In genomic region chr11:2233693-2234455, GRCh38 we compare ENCODE assay signal across 27 cellular contexts. TPM values are rescaled to one million over a fixed set of nuclear protein-coding genes. Genes with fewer than 3 reads are reported as not detected.
"Had no signal": no experiment of that assay in that cellular context is flagged by ENCODE, and none has a peak within 500 bp of the region (broad histone marks: within the 10 kb centered on the region; RNA-seq: fewer than 3 reads in every experiment).

No MANE protein-coding gene starts in this region.

- ATAC-seq: effector memory CD8-positive, alpha-beta T cell; esophagus mucosa; gastrocnemius medialis; heart right ventricle; left cardiac atrium; left lung; left ventricle myocardium superior; lower lobe of right lung; mucosa of descending colon had no signal

- H3K27me3 ChIP-seq: colonic mucosa, left lung had no signal

- H3K9me3 ChIP-seq: colonic mucosa had no signal

- H3K4me3 ChIP-seq: colonic mucosa, esophagus squamous epithelium, gastrocnemius medialis, heart right ventricle, left lung, lower lobe of right lung, mucosa of descending colon had no signal

- DNase-seq: colonic mucosa; cortex of kidney; effector CD8-positive, alpha-beta T cell; effector memory CD8-positive, alpha-beta T cell; erythroblast; esophagus squamous epithelium; foreskin fibroblast; foreskin melanocyte; gastrocnemius medialis; glutamatergic neuron; head of caudate nucleus; heart right ventricle; hippocampal formation; left cardiac atrium; left lung; left ventricle myocardium superior; lower lobe of right lung; mammary epithelial cell; mucosa of descending colon had no signal

- H3K36me3 ChIP-seq: colonic mucosa, esophagus squamous epithelium, gastrocnemius medialis, heart right ventricle, left lung, lower lobe of right lung had no signal

- H3K4me1 ChIP-seq: colonic mucosa, esophagus squamous epithelium, gastrocnemius medialis, heart right ventricle, left lung had no signal

- H3K27ac ChIP-seq: colonic mucosa, epithelial cell of prostate, esophagus squamous epithelium, gastrocnemius medialis, heart right ventricle, left lung, lower lobe of right lung had no signal

RNA-seq across cellular contexts. Expression of gene ASCL2, which starts 36.5 kb away (rescaled TPM):
- total RNA-seq: chondrocyte, dermis microvascular lymphatic vessel endothelial cell, endodermal cell, gastrocnemius medialis, glomerular endothelial cell, kidney epithelial cell, mammary epithelial cell, myocyte had no signal
